ENCODE assay signal across 32 cellular contexts in genomic region chr3:188875413-188875812, GRCh38.
"Had no signal": no experiment of that assay in that cellular context is flagged by ENCODE, and none has a peak within 500 bp of the region (broad histone marks: within the 10 kb centered on the region; RNA-seq: fewer than 3 reads in every experiment).

No MANE protein-coding gene starts in this region.

- ATAC-seq: Panc1, Right ventricle myocardium inferior had no signal

- H3K9me3 ChIP-seq: SJCRH30, SK-N-SH had no signal

- H3K9ac ChIP-seq: SK-N-SH had no signal

- H3K4me3 ChIP-seq: PC-9, SJCRH30 had no signal

- H2AFZ ChIP-seq: PC-9 had no signal

- H3K9me2 ChIP-seq: SK-N-SH had no signal

- H3K27ac ChIP-seq: PC-9, RWPE1, SJCRH30 had no signal

- H3K36me3 ChIP-seq: SJCRH30 had no signal

- H3K27me3 ChIP-seq: SJCRH30 had no signal

- H3K4me2 ChIP-seq: PC-9, SK-N-SH had no signal

- DNase-seq: Kasumi-1, NCI-H1048, NCI-H1092 treated with DMSO at 0.1 percent for 48 hours, NCI-H1105 treated with DMSO at 0.1 percent for 48 hours, NCI-H1417, NCI-H1436, NCI-H146, NCI-H1694, NCI-H187, NCI-H1930, NCI-H2029 treated with DMSO at 0.1 percent for 48 hours, NCI-H2081 treated with DMSO at 0.1 percent for 48 hours, NCI-H2107, NCI-H2171, NCI-H226, NCI-H446 treated with DMSO at 0.1 percent for 48 hours, NCI-H510A, NCI-H524, NCI-H526, NCI-H69, NCI-H748 treated with DMSO at 0.1 percent for 48 hours, NCI-H82, PC-9, SHP77, SIG-M5, SJCRH30, SK-N-SH, SW 1271, T-helper 1 cell had no signal

- H3K4me1 ChIP-seq: SJCRH30 had no signal
